In genomic region chr17:32152130-32152529, GRCh38 we compare ENCODE assay signal across 19 cellular contexts. TPM values are rescaled to one million over a fixed set of nuclear protein-coding genes. Genes with fewer than 3 reads are reported as not detected.
DNase-seq lines count a peak whose midpoint lies in the region; ATAC-seq, FAIRE-seq and TF ChIP-seq lines count a peak whose summit lies in the region.
"Had no signal": no experiment of that assay in that cellular context is flagged by ENCODE, and none has a peak within 500 bp of the region (broad histone marks: within the 10 kb centered on the region; RNA-seq: fewer than 3 reads in every experiment).

No MANE protein-coding gene starts in this region.

- intact Hi-C loops in GM12878 (cut with micrococcal nuclease; ENCODE audit: unreplicated experiment) (no loop called here), testis (cut with DNase I; ENCODE audit: low total_unique reads) (no loop called here), PC-9 (cut with micrococcal nuclease; ENCODE audit: unreplicated experiment) (no loop called here)

- H3K4me2 ChIP-seq in GM12878 (ENCODE audit: control insufficient read depth, insufficient read depth): no peak overlapping the region
- no peak overlapping the region for H3K4me2 ChIP-seq in PC-9
- H3K4me2 ChIP-seq: BLaER1 had no signal

- TF ChIP-seq CTCF in GM12878 (IDR thresholded peaks at IDR 0.05 in 2 of 3, conservative IDR thresholded peaks at IDR 0.05 in 1 of 3; ENCODE audit: control insufficient read depth in 2 of 3, extremely low read depth in 1 of 3, insufficient read depth in 1 of 3, low read depth in 3 of 3, low read length in 3 of 3) (no peak), testis (IDR thresholded peaks at IDR 0.05) (no peak), PC-9 (conservative IDR thresholded peaks at IDR 0.05) (no peak)

- TF ChIP-seq POLR2A in GM12878 (IDR thresholded peaks at IDR 0.05; ENCODE audit: low read depth, low read length) (no peak), testis (IDR thresholded peaks at IDR 0.05) (no peak)

- H3K4me3 ChIP-seq in GM12878 (no peak overlapping the region), testis (no peak overlapping the region), PC-9 (no peak overlapping the region)
- H3K4me3 ChIP-seq: BLaER1 had no signal

- no peaks in the 10 kb centered on the region for H3F3A ChIP-seq in PC-9 (ENCODE audit: insufficient read depth, low read depth)

- ATAC-seq in GM12878 (no peak), left lobe of liver (peak; percentile 98), GM18907 (IDR thresholded peaks at IDR 0.05; ENCODE audit: unreplicated experiment) (no peak)
- ATAC-seq: stimulated activated naive B cell treated with anti-CD40 and anti-IgM and Interleukin-4, amounts not matched to agents 10 μg/mL and 1 μg/mL and 100 μg/mL, for 72 hours had no signal

- no peaks in the 10 kb centered on the region for H3K9me2 ChIP-seq in PC-9 (ENCODE audit: insufficient read depth)

- TF ChIP-seq EP300 in GM12878 (IDR thresholded peaks at IDR 0.05; ENCODE audit: borderline replicate concordance in 1 of 2, control insufficient read depth in 1 of 2, low read depth in 2 of 2, low read length in 2 of 2): no peak

- no peak for TF ChIP-seq RAD21 in GM12878 (IDR thresholded peaks at IDR 0.05; ENCODE audit: insufficient read depth, low read depth, low read length)

- 97% methylated on average over 3 of the region's 3 CpGs for whole genome bisulfite sequencing in GM12878 (ENCODE audit: insufficient coverage, insufficient replicate concordance, low lambda C conversion rate, missing lambda C conversion rate)
- 29 to 45% methylated on average over 3 of the region's 3 CpGs for WGBS in testis, 2 donors

- FAIRE-seq in GM12878 (lab: Jason Lieb, UNC): no peak
- FAIRE-seq: HTR-8/SVneo had no signal

- H3K27ac ChIP-seq in GM12878 (ENCODE audit: control insufficient read depth, insufficient read depth) (no peak overlapping the region), testis (peak overlapping the region in 1 of 2 donors; percentile 36), PC-9 (no peak overlapping the region)
- H3K27ac ChIP-seq: BLaER1, VCaP had no signal

- no peaks in the 10 kb centered on the region for H3K27me3 ChIP-seq in GM12878 (replicated peaks in 1 of 2; ENCODE audit: control insufficient read depth in 2 of 2, insufficient read depth in 2 of 2, low read length in 1 of 2)
- H3K27me3 ChIP-seq in testis: no peaks in the 10 kb centered on the region
- no peaks in the 10 kb centered on the region for H3K27me3 ChIP-seq in PC-9 (ENCODE audit: insufficient read depth, low read depth)
- H3K27me3 ChIP-seq: BLaER1 had no signal

- DNase-seq in MV-4-11 (lab: John Stamatoyannopoulos, UW): peak; percentile 72
- no peak for DNase-seq in GM12878 (ENCODE audit: low read depth, low spot score)
- peak; percentile 74 for DNase-seq in left lobe of liver (ENCODE audit: low spot score)
- DNase-seq in testis: peak; percentile 60
- DNase-seq in NK-92 (lab: John Stamatoyannopoulos, UW; ENCODE audit: unreplicated experiment): no peak
- no peak for DNase-seq in PC-9
- no peak for DNase-seq in NCI-H1417 (lab: John Stamatoyannopoulos, UW)
- DNase-seq: activated naive CD4-positive, alpha-beta T cell treated with anti-CD3 and anti-CD28 coated beads for 36 hours; erythroblast; H9; hypothalamus; mesenchymal stem cell; NCI-H1436; stimulated activated CD4-positive, alpha-beta T cell treated with anti-CD3 and anti-CD28 coated beads, Interleukin-4, amount 100 ng/mL, for 24 hours; stimulated activated naive B cell treated with anti-CD40 and anti-IgM and Interleukin-4, amounts not matched to agents 10 μg/mL and 1 μg/mL and 100 μg/mL, for 72 hours had no signal

- in situ Hi-C loops in GM12878 (cut with MboI): no loop called here

- H3K4me1 ChIP-seq in GM12878 (ENCODE audit: control insufficient read depth, insufficient read depth, low read length) (no peaks in the 10 kb centered on the region), testis (peaks cover 6% of the 10 kb centered on the region), PC-9 (replicated peaks; ENCODE audit: insufficient read depth) (no peaks in the 10 kb centered on the region)
- H3K4me1 ChIP-seq: BLaER1 had no signal

- POLR2A ChIA-PET in GM12878 (lab: Charles Lee): no interaction called here
- POLR2A ChIA-PET in PC-9 (lab: Charles Lee; ENCODE audit: unreplicated experiment): no interaction called here

- SMC1A ChIA-PET in GM12878 (lab: Charles Lee; ENCODE audit: uncharacterized antibody, unreplicated experiment): no interaction called here

- BruUV-seq in GM12878 (replicated peaks; lab: Mats Ljungman, UMichigan) (TSS peak; percentile 29), PC-9 (replicated peaks; lab: Mats Ljungman, UMichigan) (no TSS peak)

- H3K9me3 ChIP-seq in GM12878 (replicated peaks; ENCODE audit: control insufficient read depth, insufficient read depth, low read length) (no peaks in the 10 kb centered on the region), testis (no peaks in the 10 kb centered on the region), PC-9 (ENCODE audit: insufficient read depth, low read depth) (no peaks in the 10 kb centered on the region)
- H3K9me3 ChIP-seq: BLaER1 had no signal

- CTCF ChIA-PET in GM12878 (lab: Yijun Ruan, JAX): no interaction called here
- CTCF ChIA-PET in PC-9 (lab: Charles Lee): no interaction called here

- H2AFZ ChIP-seq in GM12878 (ENCODE audit: control insufficient read depth, low read depth, low read length) (no peak overlapping the region), PC-9 (no peak overlapping the region)

- H3K9ac ChIP-seq in GM12878 (ENCODE audit: control insufficient read depth, insufficient read depth, low read length): no peak overlapping the region
- H3K9ac ChIP-seq: BLaER1 had no signal

- H3K36me3 ChIP-seq in GM12878 (ENCODE audit: control insufficient read depth in 2 of 2, insufficient read depth in 2 of 2, low read length in 1 of 2): peaks cover 0 to 6% of the 10 kb centered on the region in 2 experiments; a peak in 2 of 4 replicates
- no peaks in the 10 kb centered on the region for H3K36me3 ChIP-seq in testis (ENCODE audit: low read depth, missing control alignments)
- H3K36me3 ChIP-seq in PC-9 (ENCODE audit: low read depth): no peaks in the 10 kb centered on the region

- RAD21 ChIA-PET in GM12878 (lab: Charles Lee; ENCODE audit: unreplicated experiment): no interaction called here

- H4K20me1 ChIP-seq in GM12878 (ENCODE audit: control insufficient read depth, insufficient read depth) (no peaks in the 10 kb centered on the region), PC-9 (ENCODE audit: insufficient read depth) (peaks cover 11% of the 10 kb centered on the region; the same call in 1 of the 2 replicates)

- H3K79me2 ChIP-seq in GM12878 (ENCODE audit: control insufficient read depth, insufficient read depth, low read length): peaks cover 6% of the 10 kb centered on the region
- H3K79me2 ChIP-seq in PC-9 (ENCODE audit: low read depth): peaks cover 25% of the 10 kb centered on the region

TF ChIP-seq in GM12878, 131 proteins besides CTCF, POLR2A, EP300 and RAD21 (continues in another document):
- no peak for TF ChIP-seq PAX8 (IDR thresholded peaks at IDR 0.05)
- no peak for TF ChIP-seq GATAD2B (conservative IDR thresholded peaks at IDR 0.05; ENCODE audit: low read depth)
- no peak for TF ChIP-seq CEBPZ (IDR thresholded peaks at IDR 0.05; ENCODE audit: low read depth, low read length)
- no peak for TF ChIP-seq HDAC2 (IDR thresholded peaks at IDR 0.05)

RNA-seq across cellular contexts. Expression of gene RHOT1, which starts 9.8 kb away (rescaled TPM):
- total RNA-seq in GM12878 (2013; cell fraction: nucleolus; rRNA removed): 87.0 and 88.0 TPM in 2 replicates
- total RNA-seq in GM12878 (2014; rRNA removed): 20.5 and 29.8 TPM in 2 replicates
- total RNA-seq in GM12878 (2014; rRNA removed; fragmentation: Illumina TruSeq; extraction: Trizol): 26.5 and 30.8 TPM in 2 replicates
- total RNA-seq in GM12878 (2021): 16.5 and 16.8 TPM in 2 replicates
- 9.1 TPM for polyA plus RNA-seq in GM12878 (2011; ENCODE audit: low read depth)
- polyA plus RNA-seq in GM12878 (2011; rRNA removed): 68.2 and 111 TPM in 2 replicates
- 25.1 and 35.3 TPM in 2 replicates for polyA plus RNA-seq in GM12878 (2011; cell fraction: cytosol; rRNA removed)
- 30.3 and 31.3 TPM in 2 replicates for polyA plus RNA-seq in GM12878 (2011; cell fraction: nucleus; rRNA removed)
- polyA plus RNA-seq in GM12878 (2012): 10.0 and 18.1 TPM in 2 replicates
- polyA plus RNA-seq in GM12878 (2014; fragmentation: Illumina TruSeq; extraction: Trizol): 25.0 and 29.3 TPM in 2 replicates
- polyA plus RNA-seq in GM12878 (2014; fragmentation: Nextera tagmentation; extraction: Ambion mirVana): 10 to 100 TPM; 13.3 to 14.1 TPM
- polyA plus RNA-seq in GM12878 (2014; rRNA removed): 13.8 and 17.7 TPM in 2 replicates
- 10 to 100 TPM; 25.7 to 27.1 TPM for polyA plus RNA-seq in GM12878 (2016; fragmentation: Nextera tagmentation; extraction: Ambion mirVana)
- 31.3 and 48.3 TPM in 2 replicates for polyA minus RNA-seq in GM12878 (2011; rRNA and poly(A)+ RNA removed)
- polyA minus RNA-seq in GM12878 (2011; cell fraction: cytosol; rRNA and poly(A)+ RNA removed): 16.3 and 23.5 TPM in 2 replicates
- polyA minus RNA-seq in GM12878 (2011; cell fraction: nucleus; rRNA and poly(A)+ RNA removed): 25.8 and 33.3 TPM in 2 replicates
- 12.5 TPM for total RNA-seq in left lobe of liver
- total RNA-seq in testis: 10 to 100 TPM; 51.3 to 60.6 TPM
- 42.6 TPM for polyA plus RNA-seq in testis (ENCODE audit: insufficient read depth, low read depth, low replicate concordance)
- total RNA-seq in PC-9 (2021): 20.4 and 28.3 TPM in 2 replicates

Comparison
In these comparisons a context has a peak if more than half of its experiments do, and no peak if none do; other contexts are left out.
1. DNase-seq: peak in MV-4-11 (single experiment), left lobe of liver (single experiment) and testis (single experiment); none in GM12878 (single experiment), NK-92 (single experiment), PC-9 (0 of 2) and NCI-H1417 (0 of 3).